8 cellular contexts compared by ENCODE assay signal in genomic region chr20:10673831-10674683, GRCh38. TPM values are rescaled to one million over a fixed set of nuclear protein-coding genes. Genes with fewer than 3 reads are reported as not detected.
DNase-seq lines count a peak whose midpoint lies in the region; ATAC-seq lines count a peak whose summit lies in the region.

JAG1 (minus strand) TSS chr20:10673999; CDS start chr20:10673530, 469 bp downstream.

- in situ Hi-C loops in Caki2 (cut with HindIII; ENCODE audit: low pct_unique_long_range_greater_than_20kb, low sequenced_read_pairs) (no loop called here), endometrial microvascular endothelial cells (cut with HindIII; ENCODE audit: inconsistent ontology term, low pct_unique_long_range_greater_than_20kb, low sequenced_read_pairs) (no loop called here)

- POLR2A ChIA-PET in activated CD4-positive, alpha-beta memory T cell treated with anti-CD3 and anti-CD28 coated beads for 36 hours (lab: Charles Lee), result no interaction called here

- no peaks in the 10 kb centered on the region for H3K9me3 Mint-ChIP-seq in activated CD4-positive, alpha-beta memory T cell treated with anti-CD3 and anti-CD28 coated beads for 36 hours
- H3K9me3 Mint-ChIP-seq in memory B cell, result no peaks in the 10 kb centered on the region

- no peaks in the 10 kb centered on the region for H3K36me3 Mint-ChIP-seq in activated CD4-positive, alpha-beta memory T cell treated with anti-CD3 and anti-CD28 coated beads for 36 hours
- no peaks in the 10 kb centered on the region for H3K36me3 Mint-ChIP-seq in memory B cell

- H3K4me1 Mint-ChIP-seq in activated CD4-positive, alpha-beta memory T cell treated with anti-CD3 and anti-CD28 coated beads for 36 hours (ENCODE audit: low read depth), result peaks cover 26% of the 10 kb centered on the region
- H3K4me1 Mint-ChIP-seq in memory B cell, result peaks cover 23% of the 10 kb centered on the region

- peak within 1 kb of the TSS; percentile 79 for H3K4me3 Mint-ChIP-seq in activated CD4-positive, alpha-beta memory T cell treated with anti-CD3 and anti-CD28 coated beads for 36 hours
- peak within 1 kb of the TSS; percentile 79 for H3K4me3 Mint-ChIP-seq in memory B cell

- peak; percentile 99 for DNase-seq in Caki2 (ENCODE audit: low read depth)
- peak; percentile 83 to 91 for DNase-seq in NCI-H524 (lab: John Stamatoyannopoulos, UW)
- DNase-seq in activated CD4-positive, alpha-beta memory T cell treated with anti-CD3 and anti-CD28 coated beads for 36 hours, result peak; percentile 77
- peak; percentile 17 to 38 for DNase-seq in memory B cell (ENCODE audit: low spot score in 2 of 2)
- peak; percentile 27 to 33 for DNase-seq in stimulated activated CD8-positive, alpha-beta memory T cell treated with anti-CD3 and anti-CD28 coated beads, Interleukin-7, amount 100 ng/mL, for 1 hour (ENCODE audit: low read depth in 2 of 2)

- H3K27ac Mint-ChIP-seq in activated CD4-positive, alpha-beta memory T cell treated with anti-CD3 and anti-CD28 coated beads for 36 hours, result no peak within 1 kb of the TSS
- no peak within 1 kb of the TSS for H3K27ac Mint-ChIP-seq in memory B cell

- CTCF ChIA-PET in activated CD4-positive, alpha-beta memory T cell treated with anti-CD3 and anti-CD28 coated beads for 36 hours (lab: Charles Lee), result interaction anchor here (0.7 to 1.4 kb wide), 2 partner anchors 9 to 220 kb away, joined by 3 to 4 read pairs; no protein-coding TSS in a partner anchor

- ATAC-seq in GM19438 (IDR thresholded peaks at IDR 0.05; ENCODE audit: low read depth, unreplicated experiment), result peak; percentile 50
- peak; percentile 35 for ATAC-seq in HG03469 (IDR thresholded peaks at IDR 0.05; ENCODE audit: unreplicated experiment)
- peak; percentile 67 for ATAC-seq in memory B cell (ENCODE audit: low read depth)

- peaks cover 72% of the 10 kb centered on the region for H3K27me3 Mint-ChIP-seq in activated CD4-positive, alpha-beta memory T cell treated with anti-CD3 and anti-CD28 coated beads for 36 hours
- peaks cover 24% of the 10 kb centered on the region for H3K27me3 Mint-ChIP-seq in memory B cell

- intact Hi-C loops in activated CD4-positive, alpha-beta memory T cell treated with anti-CD3 and anti-CD28 coated beads for 36 hours (cut with micrococcal nuclease), result loop anchor here (1.0 to 5.0 kb wide), 5 partner anchors 76 to 322 kb away; partner anchors contain the start of genes MKKS and SLX4IP

RNA-seq across cellular contexts. Expression of gene JAG1, which starts in this region (rescaled TPM):
- total RNA-seq in Caki2 (2014; rRNA removed; shearing (Covaris generic); ENCODE audit: low replicate concordance), result 142 and 148 TPM in 2 replicates
- under 1 TPM; 0.15 to 0.40 TPM for total RNA-seq in activated CD4-positive, alpha-beta memory T cell treated with anti-CD3 and anti-CD28 coated beads for 36 hours
- total RNA-seq in endometrial microvascular endothelial cells (ENCODE audit: inconsistent ontology term), result 58.1 TPM

Comparison
In these comparisons a context has a peak if more than half of its experiments do, and no peak if none do; other contexts are left out.
1. Peak in every context shown above with its lines: DNase-seq and ATAC-seq.
2. RNA of gene JAG1 (total RNA-seq): 142 to 148 TPM in Caki2 and 58.1 TPM in endometrial microvascular endothelial cells (single experiment); 0.15 to 0.40 TPM in activated CD4-positive, alpha-beta memory T cell treated with anti-CD3 and anti-CD28 coated beads for 36 hours; every median in the first group is over 10 times any median in the second.
3. Peak in DNase-seq in activated CD4-positive, alpha-beta memory T cell treated with anti-CD3 and anti-CD28 coated beads for 36 hours; RNA of the gene not detected or under 1 TPM.
4. DNase-seq: peak in every context shown above with its lines; median percentile 99 in Caki2; 87 in NCI-H524; 77 in activated CD4-positive, alpha-beta memory T cell treated with anti-CD3 and anti-CD28 coated beads for 36 hours; 30 in stimulated activated CD8-positive, alpha-beta memory T cell treated with anti-CD3 and anti-CD28 coated beads, Interleukin-7, amount 100 ng/mL, for 1 hour; 28 in memory B cell.